In the genomic region with DNA sequence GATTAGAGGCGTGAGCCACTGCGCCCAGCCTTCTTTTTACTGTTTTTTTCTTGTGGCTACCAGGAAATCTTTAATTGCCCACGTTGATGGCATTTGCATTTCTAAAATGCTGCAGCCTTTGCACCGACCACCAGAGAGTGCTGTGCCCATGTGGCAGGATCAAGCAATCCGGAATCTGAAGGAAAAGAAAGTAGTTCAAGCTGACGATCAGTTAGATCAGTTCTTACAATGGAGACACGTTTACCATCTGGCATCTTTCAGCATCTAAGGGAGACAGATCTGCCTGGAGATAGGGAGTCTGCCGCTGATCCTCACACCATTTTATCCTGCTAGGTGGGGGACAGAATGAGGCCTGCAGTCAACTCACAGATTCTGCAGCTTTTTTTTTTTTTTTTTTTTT, we compare ENCODE assay signal across 1 cellular context.
TF ChIP-seq lines count a peak whose summit lies in the region.

No MANE protein-coding gene starts in this region.

TF ChIP-seq in GM12878, 131 proteins besides CTCF, POLR2A, EP300 and RAD21:
- TF ChIP-seq ETV6 (conservative IDR thresholded peaks at IDR 0.05 in 1 of 2, IDR thresholded peaks at IDR 0.05 in 1 of 2; ENCODE audit: borderline replicate concordance in 1 of 2, low read depth in 1 of 2): no peak
- peak; percentile 45; the same call in 1 of the 2 replicates for TF ChIP-seq SMC3 (IDR thresholded peaks at IDR 0.05; ENCODE audit: borderline replicate concordance, low read length)
